Comparison of ENCODE assay signal across 1 cellular context in genomic region chr19:50402544-50403301, GRCh38.
TF ChIP-seq lines count a peak whose summit lies in the region.

No MANE protein-coding gene starts in this region.

TF ChIP-seq in H1, 55 proteins besides CTCF, POLR2A, EP300 and RAD21:
- TF ChIP-seq PHF8 (conservative IDR thresholded peaks at IDR 0.05; ENCODE audit: low read depth, low read length) (no peak), CHD1 (IDR thresholded peaks at IDR 0.05; ENCODE audit: low read depth, low read length) (no peak), SIX5 (IDR thresholded peaks at IDR 0.05; ENCODE audit: low read depth, low read length) (no peak), JUND (IDR thresholded peaks at IDR 0.05; ENCODE audit: low read length) (no peak), TCF12 (IDR thresholded peaks at IDR 0.05; ENCODE audit: low read depth, low read length) (no peak), POLR2AphosphoS5 (IDR thresholded peaks at IDR 0.05; ENCODE audit: low read depth, low read length) (no peak), RNF2 (IDR thresholded peaks at IDR 0.05; ENCODE audit: borderline replicate concordance, low read depth, low read length, missing control alignments, poor library complexity, severe bottlenecking) (no peak), GABPA (IDR thresholded peaks at IDR 0.05; ENCODE audit: borderline replicate concordance, insufficient read depth, low read length) (no peak), JUN (IDR thresholded peaks at IDR 0.05; ENCODE audit: low read depth, low read length) (no peak), RFX5 (IDR thresholded peaks at IDR 0.05; ENCODE audit: borderline replicate concordance, low read depth, low read length) (no peak), FOSL1 (IDR thresholded peaks at IDR 0.05; ENCODE audit: insufficient read depth, low read depth, low read length) (no peak)
- TF ChIP-seq, protein P1, sequence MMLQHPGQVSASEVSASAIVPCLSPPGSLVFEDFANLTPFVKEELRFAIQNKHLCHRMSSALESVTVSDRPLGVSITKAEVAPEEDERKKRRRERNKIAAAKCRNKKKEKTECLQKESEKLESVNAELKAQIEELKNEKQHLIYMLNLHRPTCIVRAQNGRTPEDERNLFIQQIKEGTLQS (IDR thresholded peaks at IDR 0.05; ENCODE audit: insufficient read depth, low read depth, low read length): no peak
- TF ChIP-seq, protein P2, sequence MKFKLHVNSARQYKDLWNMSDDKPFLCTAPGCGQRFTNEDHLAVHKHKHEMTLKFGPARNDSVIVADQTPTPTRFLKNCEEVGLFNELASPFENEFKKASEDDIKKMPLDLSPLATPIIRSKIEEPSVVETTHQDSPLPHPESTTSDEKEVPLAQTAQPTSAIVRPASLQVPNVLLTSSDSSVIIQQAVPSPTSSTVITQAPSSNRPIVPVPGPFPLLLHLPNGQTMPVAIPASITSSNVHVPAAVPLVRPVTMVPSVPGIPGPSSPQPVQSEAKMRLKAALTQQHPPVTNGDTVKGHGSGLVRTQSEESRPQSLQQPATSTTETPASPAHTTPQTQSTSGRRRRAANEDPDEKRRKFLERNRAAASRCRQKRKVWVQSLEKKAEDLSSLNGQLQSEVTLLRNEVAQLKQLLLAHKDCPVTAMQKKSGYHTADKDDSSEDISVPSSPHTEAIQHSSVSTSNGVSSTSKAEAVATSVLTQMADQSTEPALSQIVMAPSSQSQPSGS (IDR thresholded peaks at IDR 0.05; ENCODE audit: low read length): no peak
- TF ChIP-seq, protein P3, sequence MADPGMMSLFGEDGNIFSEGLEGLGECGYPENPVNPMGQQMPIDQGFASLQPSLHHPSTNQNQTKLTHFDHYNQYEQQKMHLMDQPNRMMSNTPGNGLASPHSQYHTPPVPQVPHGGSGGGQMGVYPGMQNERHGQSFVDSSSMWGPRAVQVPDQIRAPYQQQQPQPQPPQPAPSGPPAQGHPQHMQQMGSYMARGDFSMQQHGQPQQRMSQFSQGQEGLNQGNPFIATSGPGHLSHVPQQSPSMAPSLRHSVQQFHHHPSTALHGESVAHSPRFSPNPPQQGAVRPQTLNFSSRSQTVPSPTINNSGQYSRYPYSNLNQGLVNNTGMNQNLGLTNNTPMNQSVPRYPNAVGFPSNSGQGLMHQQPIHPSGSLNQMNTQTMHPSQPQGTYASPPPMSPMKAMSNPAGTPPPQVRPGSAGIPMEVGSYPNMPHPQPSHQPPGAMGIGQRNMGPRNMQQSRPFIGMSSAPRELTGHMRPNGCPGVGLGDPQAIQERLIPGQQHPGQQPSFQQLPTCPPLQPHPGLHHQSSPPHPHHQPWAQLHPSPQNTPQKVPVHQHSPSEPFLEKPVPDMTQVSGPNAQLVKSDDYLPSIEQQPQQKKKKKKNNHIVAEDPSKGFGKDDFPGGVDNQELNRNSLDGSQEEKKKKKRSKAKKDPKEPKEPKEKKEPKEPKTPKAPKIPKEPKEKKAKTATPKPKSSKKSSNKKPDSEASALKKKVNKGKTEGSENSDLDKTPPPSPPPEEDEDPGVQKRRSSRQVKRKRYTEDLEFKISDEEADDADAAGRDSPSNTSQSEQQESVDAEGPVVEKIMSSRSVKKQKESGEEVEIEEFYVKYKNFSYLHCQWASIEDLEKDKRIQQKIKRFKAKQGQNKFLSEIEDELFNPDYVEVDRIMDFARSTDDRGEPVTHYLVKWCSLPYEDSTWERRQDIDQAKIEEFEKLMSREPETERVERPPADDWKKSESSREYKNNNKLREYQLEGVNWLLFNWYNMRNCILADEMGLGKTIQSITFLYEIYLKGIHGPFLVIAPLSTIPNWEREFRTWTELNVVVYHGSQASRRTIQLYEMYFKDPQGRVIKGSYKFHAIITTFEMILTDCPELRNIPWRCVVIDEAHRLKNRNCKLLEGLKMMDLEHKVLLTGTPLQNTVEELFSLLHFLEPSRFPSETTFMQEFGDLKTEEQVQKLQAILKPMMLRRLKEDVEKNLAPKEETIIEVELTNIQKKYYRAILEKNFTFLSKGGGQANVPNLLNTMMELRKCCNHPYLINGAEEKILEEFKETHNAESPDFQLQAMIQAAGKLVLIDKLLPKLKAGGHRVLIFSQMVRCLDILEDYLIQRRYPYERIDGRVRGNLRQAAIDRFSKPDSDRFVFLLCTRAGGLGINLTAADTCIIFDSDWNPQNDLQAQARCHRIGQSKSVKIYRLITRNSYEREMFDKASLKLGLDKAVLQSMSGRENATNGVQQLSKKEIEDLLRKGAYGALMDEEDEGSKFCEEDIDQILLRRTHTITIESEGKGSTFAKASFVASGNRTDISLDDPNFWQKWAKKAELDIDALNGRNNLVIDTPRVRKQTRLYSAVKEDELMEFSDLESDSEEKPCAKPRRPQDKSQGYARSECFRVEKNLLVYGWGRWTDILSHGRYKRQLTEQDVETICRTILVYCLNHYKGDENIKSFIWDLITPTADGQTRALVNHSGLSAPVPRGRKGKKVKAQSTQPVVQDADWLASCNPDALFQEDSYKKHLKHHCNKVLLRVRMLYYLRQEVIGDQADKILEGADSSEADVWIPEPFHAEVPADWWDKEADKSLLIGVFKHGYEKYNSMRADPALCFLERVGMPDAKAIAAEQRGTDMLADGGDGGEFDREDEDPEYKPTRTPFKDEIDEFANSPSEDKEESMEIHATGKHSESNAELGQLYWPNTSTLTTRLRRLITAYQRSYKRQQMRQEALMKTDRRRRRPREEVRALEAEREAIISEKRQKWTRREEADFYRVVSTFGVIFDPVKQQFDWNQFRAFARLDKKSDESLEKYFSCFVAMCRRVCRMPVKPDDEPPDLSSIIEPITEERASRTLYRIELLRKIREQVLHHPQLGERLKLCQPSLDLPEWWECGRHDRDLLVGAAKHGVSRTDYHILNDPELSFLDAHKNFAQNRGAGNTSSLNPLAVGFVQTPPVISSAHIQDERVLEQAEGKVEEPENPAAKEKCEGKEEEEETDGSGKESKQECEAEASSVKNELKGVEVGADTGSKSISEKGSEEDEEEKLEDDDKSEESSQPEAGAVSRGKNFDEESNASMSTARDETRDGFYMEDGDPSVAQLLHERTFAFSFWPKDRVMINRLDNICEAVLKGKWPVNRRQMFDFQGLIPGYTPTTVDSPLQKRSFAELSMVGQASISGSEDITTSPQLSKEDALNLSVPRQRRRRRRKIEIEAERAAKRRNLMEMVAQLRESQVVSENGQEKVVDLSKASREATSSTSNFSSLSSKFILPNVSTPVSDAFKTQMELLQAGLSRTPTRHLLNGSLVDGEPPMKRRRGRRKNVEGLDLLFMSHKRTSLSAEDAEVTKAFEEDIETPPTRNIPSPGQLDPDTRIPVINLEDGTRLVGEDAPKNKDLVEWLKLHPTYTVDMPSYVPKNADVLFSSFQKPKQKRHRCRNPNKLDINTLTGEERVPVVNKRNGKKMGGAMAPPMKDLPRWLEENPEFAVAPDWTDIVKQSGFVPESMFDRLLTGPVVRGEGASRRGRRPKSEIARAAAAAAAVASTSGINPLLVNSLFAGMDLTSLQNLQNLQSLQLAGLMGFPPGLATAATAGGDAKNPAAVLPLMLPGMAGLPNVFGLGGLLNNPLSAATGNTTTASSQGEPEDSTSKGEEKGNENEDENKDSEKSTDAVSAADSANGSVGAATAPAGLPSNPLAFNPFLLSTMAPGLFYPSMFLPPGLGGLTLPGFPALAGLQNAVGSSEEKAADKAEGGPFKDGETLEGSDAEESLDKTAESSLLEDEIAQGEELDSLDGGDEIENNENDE (IDR thresholded peaks at IDR 0.05; ENCODE audit: insufficient replicate concordance, low read length): no peak
- TF ChIP-seq, protein P4, sequence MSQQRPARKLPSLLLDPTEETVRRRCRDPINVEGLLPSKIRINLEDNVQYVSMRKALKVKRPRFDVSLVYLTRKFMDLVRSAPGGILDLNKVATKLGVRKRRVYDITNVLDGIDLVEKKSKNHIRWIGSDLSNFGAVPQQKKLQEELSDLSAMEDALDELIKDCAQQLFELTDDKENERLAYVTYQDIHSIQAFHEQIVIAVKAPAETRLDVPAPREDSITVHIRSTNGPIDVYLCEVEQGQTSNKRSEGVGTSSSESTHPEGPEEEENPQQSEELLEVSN (IDR thresholded peaks at IDR 0.05): no peak
